Comparison of ENCODE assay signal across 9 cellular contexts in the genomic region with DNA sequence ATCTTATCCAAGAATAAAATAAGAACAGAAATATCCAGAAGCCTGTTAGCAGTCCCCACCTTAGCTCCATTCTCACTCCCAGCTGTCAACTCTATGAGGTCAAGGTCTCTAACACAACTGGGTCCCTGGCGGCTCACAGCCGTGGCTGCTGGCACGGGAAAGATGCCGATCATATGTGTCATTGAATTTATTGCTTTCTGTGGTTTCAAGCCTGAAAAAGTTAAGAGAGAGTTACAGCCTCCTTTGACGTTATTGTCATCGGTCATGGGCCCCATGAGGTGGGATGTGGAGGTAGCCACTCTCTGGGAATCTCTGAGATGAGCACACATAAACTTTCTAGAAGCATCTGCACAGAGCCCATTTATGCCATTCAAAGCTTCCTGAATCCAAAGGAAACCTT. TPM values are rescaled to one million over a fixed set of nuclear protein-coding genes. Genes with fewer than 3 reads are reported as not detected.
DNase-seq lines count a peak whose midpoint lies in the region; ATAC-seq and TF ChIP-seq lines count a peak whose summit lies in the region.
"Had no signal": no experiment of that assay in that cellular context is flagged by ENCODE, and none has a peak within 500 bp of the region (broad histone marks: within the 10 kb centered on the region; RNA-seq: fewer than 3 reads in every experiment).

No MANE protein-coding gene starts in this region.

- no peak overlapping the region for H2AFZ ChIP-seq in osteoblast (ENCODE audit: low read length)

- TF ChIP-seq CTCF in osteoblast (IDR thresholded peaks at IDR 0.05; ENCODE audit: extremely low read depth, low read depth, low read length), result no peak
- TF ChIP-seq CTCF in upper lobe of right lung (IDR thresholded peaks at IDR 0.05), result no peak
- TF ChIP-seq CTCF in lower leg skin (IDR thresholded peaks at IDR 0.05), result no peak

- 11 to 13% methylated on average over 6 of the region's 6 CpGs for whole genome bisulfite sequencing in lower leg skin, 2 donors

- no peaks in the 10 kb centered on the region for H4K20me1 ChIP-seq in osteoblast (ENCODE audit: insufficient read depth, low read length)

- H3K36me3 ChIP-seq in osteoblast (ENCODE audit: insufficient read depth, low read length) (no peaks in the 10 kb centered on the region), upper lobe of right lung (no peaks in the 10 kb centered on the region)

- H3K4me3 ChIP-seq in osteoblast (ENCODE audit: insufficient read depth, low read length), result peak overlapping the region; percentile 28
- no peak overlapping the region for H3K4me3 ChIP-seq in upper lobe of right lung
- no peak overlapping the region for H3K4me3 ChIP-seq in lower leg skin (ENCODE audit: low read depth, poor library complexity, severe bottlenecking)

- intact Hi-C loops in upper lobe of right lung (cut with DNase I) (no loop called here), lower leg skin (cut with DNase I; ENCODE audit: low total_unique reads) (no loop called here)

- DNase-seq in EH (ENCODE audit: low read depth) (peak; percentile 97), OCI-M1 (lab: John Stamatoyannopoulos, UW) (peak; percentile 30), dedifferentiated amniotic fluid mesenchymal stem cell (ENCODE audit: extremely low spot score) (peak; percentile 33), osteoblast (ENCODE audit: insufficient read length, low spot score, missing footprints) (peak; percentile 82), upper lobe of right lung (no peak), lower leg skin (ENCODE audit: low spot score in 2 of 2) (no peak)
- DNase-seq: H7 had no signal

- H3K27ac ChIP-seq in osteoblast (ENCODE audit: low read depth, low read length) (peak overlapping the region; percentile 98), upper lobe of right lung (no peak overlapping the region)

- no peaks in the 10 kb centered on the region for H3K9me3 ChIP-seq in osteoblast (ENCODE audit: low read depth, low read length)
- no peaks in the 10 kb centered on the region for H3K9me3 ChIP-seq in upper lobe of right lung

- H3K4me1 ChIP-seq in osteoblast (ENCODE audit: insufficient read depth, low read length) (peaks cover 33% of the 10 kb centered on the region), upper lobe of right lung (no peaks in the 10 kb centered on the region)

- H3K79me2 ChIP-seq in osteoblast (ENCODE audit: insufficient read depth, low read length), result no peaks in the 10 kb centered on the region

- no peaks in the 10 kb centered on the region for H3K27me3 ChIP-seq in osteoblast (ENCODE audit: insufficient read depth, low read length)
- H3K27me3 ChIP-seq in upper lobe of right lung, result no peaks in the 10 kb centered on the region

- no peak for ATAC-seq in upper lobe of right lung
- no peak for ATAC-seq in HG03521 (IDR thresholded peaks at IDR 0.05; ENCODE audit: unreplicated experiment)
- ATAC-seq in GM21423 (IDR thresholded peaks at IDR 0.05; ENCODE audit: unreplicated experiment), result no peak

- H3K4me2 ChIP-seq in osteoblast (ENCODE audit: insufficient read depth, low read length), result peak overlapping the region; percentile 76

- TF ChIP-seq POLR2A in lower leg skin (IDR thresholded peaks at IDR 0.05), result no peak

RNA-seq across cellular contexts. Expression of a gene that starts 28.7 kb away (rescaled TPM):
- total RNA-seq in osteoblast (13.0 and 16.8 TPM in 2 replicates), upper lobe of right lung (39.5 TPM), lower leg skin (10 to 100 TPM; 15.0 to 52.5 (median 27.5) TPM)

Comparison
In these comparisons a context has a peak if more than half of its experiments do, and no peak if none do; other contexts are left out.
1. DNase-seq: peak in EH (single experiment), OCI-M1 (single experiment), dedifferentiated amniotic fluid mesenchymal stem cell (single experiment) and osteoblast (single experiment); none in upper lobe of right lung (single experiment) and lower leg skin (0 of 2).